Comparison of ENCODE assay signal across 8 cellular contexts in genomic region chr11:65334696-65335295, GRCh38.
DNase-seq lines count a peak whose midpoint lies in the region; TF ChIP-seq lines count a peak whose summit lies in the region.

No MANE protein-coding gene starts in this region.

- TF ChIP-seq CTCF in coronary artery (IDR thresholded peaks at IDR 0.05), result no peak
- TF ChIP-seq CTCF in nephron progenitor cell (IDR thresholded peaks at IDR 0.05), result no peak

- peaks cover 13 to 35% (median 26%) of the 10 kb centered on the region in 11 experiments; a peak in 18 of 22 replicates for H3K36me3 ChIP-seq in BLaER1 treated with 17β-estradiol and CSF1 and Interleukin-3, amounts not matched to agents 10 nM and 100 nM

- peaks cover 45 to 58% (median 52%) of the 10 kb centered on the region in 10 experiments for H3K4me1 ChIP-seq in BLaER1 treated with 17β-estradiol and CSF1 and Interleukin-3, amounts not matched to agents 10 nM and 100 nM

- H3K4me3 ChIP-seq in BLaER1 treated with 17β-estradiol and CSF1 and Interleukin-3, amounts not matched to agents 10 nM and 100 nM, result peak overlapping the region; percentile 79 to 97 (median 90)
- peak overlapping the region; percentile 85 for H3K4me3 ChIP-seq in coronary artery

- H3K4me3 Mint-ChIP-seq in nephron progenitor cell, result peak overlapping the region; percentile 93

- DNase-seq in NCI-H128 (lab: John Stamatoyannopoulos, UW; ENCODE audit: unreplicated experiment) (peak; percentile 52), coronary artery (ENCODE audit: low spot score) (no peak), nephron progenitor cell (no peak), NCI-H82 treated with DMSO at 0.1 percent for 48 hours (lab: John Stamatoyannopoulos, UW; ENCODE audit: unreplicated experiment) (no peak), SW 1271 (lab: John Stamatoyannopoulos, UW) (no peak), NCI-H1092 treated with DMSO at 0.1 percent for 48 hours (lab: John Stamatoyannopoulos, UW) (no peak), NCI-H2081 treated with DMSO at 0.1 percent for 48 hours (lab: John Stamatoyannopoulos, UW) (no peak)

- H3K27ac Mint-ChIP-seq in nephron progenitor cell, result peak overlapping the region; percentile 66

- H3K4me2 ChIP-seq in BLaER1 treated with 17β-estradiol and CSF1 and Interleukin-3, amounts not matched to agents 10 nM and 100 nM, result peak overlapping the region; percentile 74 to 99 (median 92)

- no peaks in the 10 kb centered on the region for H3K27me3 ChIP-seq in BLaER1 treated with 17β-estradiol and CSF1 and Interleukin-3, amounts not matched to agents 10 nM and 100 nM

- peaks cover 5% of the 10 kb centered on the region for H3K27me3 Mint-ChIP-seq in nephron progenitor cell (ENCODE audit: low read depth, poor library complexity)

- H3K27ac ChIP-seq in BLaER1 treated with 17β-estradiol and CSF1 and Interleukin-3, amounts not matched to agents 10 nM and 100 nM, result peak overlapping the region; percentile 84 to 95 (median 89); a peak in 21 of 22 replicates
- H3K27ac ChIP-seq in coronary artery, result peak overlapping the region in 1 of 2 donors; percentile 90

- no peaks in the 10 kb centered on the region for H3K9me3 Mint-ChIP-seq in nephron progenitor cell

- peaks cover 31 to 54% (median 52%) of the 10 kb centered on the region in 11 experiments; a peak in 21 of 22 replicates for H4K20me1 ChIP-seq in BLaER1 treated with 17β-estradiol and CSF1 and Interleukin-3, amounts not matched to agents 10 nM and 100 nM

- H3K9me3 ChIP-seq in BLaER1 treated with 17β-estradiol and CSF1 and Interleukin-3, amounts not matched to agents 10 nM and 100 nM (replicated peaks in 1 of 11), result no peaks in the 10 kb centered on the region

- peaks cover 8% of the 10 kb centered on the region for H3K36me3 Mint-ChIP-seq in nephron progenitor cell (ENCODE audit: low read depth)

- peak overlapping the region; percentile 90 to 97 (median 93) for H3K9ac ChIP-seq in BLaER1 treated with 17β-estradiol and CSF1 and Interleukin-3, amounts not matched to agents 10 nM and 100 nM

- H3K4me1 Mint-ChIP-seq in nephron progenitor cell, result peaks cover 25% of the 10 kb centered on the region
